Comparison of ENCODE assay signal across 15 cellular contexts in the genomic region with DNA sequence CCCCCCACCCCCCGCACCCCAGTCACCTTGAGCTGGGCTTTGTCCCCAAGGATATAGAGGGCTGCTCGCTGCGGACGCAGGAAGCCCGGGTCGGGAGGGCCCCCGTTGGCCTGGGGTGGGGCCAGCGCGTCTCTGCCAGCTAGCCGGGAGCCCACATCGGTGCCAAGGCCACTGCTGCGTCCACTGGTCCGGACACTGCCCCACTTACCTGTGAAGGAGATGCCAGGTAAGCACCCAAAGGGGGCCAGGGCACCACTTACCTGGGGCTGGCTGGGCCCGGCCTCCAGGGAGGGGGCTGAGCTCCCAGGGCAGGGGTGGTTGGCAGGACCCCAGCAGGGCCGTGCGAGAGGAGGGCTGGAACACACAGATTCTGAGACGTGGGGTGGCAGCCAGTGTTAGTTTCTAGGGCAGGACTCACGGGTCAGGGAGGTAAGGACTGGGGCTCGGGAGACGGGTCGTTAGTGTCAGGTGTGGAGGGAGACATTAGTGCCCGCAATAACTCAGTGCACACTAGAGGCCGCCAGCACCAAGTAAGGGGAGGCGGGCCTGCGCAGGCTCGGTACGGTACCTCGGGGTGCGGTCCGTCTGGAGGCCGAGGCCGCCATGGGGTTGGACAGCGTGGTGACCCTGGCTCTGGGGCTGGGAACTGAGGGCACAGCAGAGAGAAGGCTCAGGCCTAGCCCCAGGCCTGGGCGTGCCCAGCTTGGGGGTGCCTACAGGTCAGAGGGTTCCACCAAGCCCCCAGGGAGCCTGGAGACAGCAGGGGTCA. TPM values are rescaled to one million over a fixed set of nuclear protein-coding genes. Genes with fewer than 3 reads are reported as not detected.
A peak's percentile ranks its signal among the peaks of the same experiment; 100 is the strongest.
DNase-seq lines count a peak whose midpoint lies in the region; ATAC-seq and TF ChIP-seq lines count a peak whose summit lies in the region.
"Had no signal": no experiment of that assay in that cellular context is flagged by ENCODE, and none has a peak within 500 bp of the region (broad histone marks: within the 10 kb centered on the region; RNA-seq: fewer than 3 reads in every experiment).

No MANE protein-coding gene starts in this region.

- DNase-seq in MCF 10A (ENCODE audit: unreplicated experiment) = no peak
- no peak for DNase-seq in breast epithelium (ENCODE audit: low spot score in 2 of 2)
- DNase-seq in MM.1S = no peak
- DNase-seq in chondrocyte (ENCODE audit: low spot score) = no peak
- no peak for DNase-seq in stimulated activated effector memory CD8-positive, alpha-beta T cell treated with anti-CD3 and anti-CD28 coated beads, Interleukin-12 subunit alpha, Interleukin-12 subunit beta, amount 100 ng/mL, for 72 hours (ENCODE audit: low spot score in 2 of 2)
- no peak for DNase-seq in AG20443 (ENCODE audit: low spot score)
- DNase-seq in omental fat pad (ENCODE audit: low spot score) = no peak
- DNase-seq: activated naive CD4-positive, alpha-beta T cell treated with Interleukin-2 at 50 U/mL for 16 hours; NCI-H2029 treated with DMSO at 0.1 percent for 48 hours; stimulated activated CD8-positive, alpha-beta memory T cell treated with anti-CD3 and anti-CD28 coated beads, Interleukin-4, amount 100 ng/mL, for 48 hours had no signal

- H3K36me3 ChIP-seq in breast epithelium = peaks cover 20% of the 10 kb centered on the region
- H3K36me3 ChIP-seq in MM.1S (replicated peaks; ENCODE audit: insufficient read depth, low read length) = no peaks in the 10 kb centered on the region

- CTCF ChIA-PET in MCF 10A (lab: Yijun Ruan, JAX) = interaction anchor here (0.6 to 1.7 kb wide), 8 partner anchors 15 to 541 kb away, joined by 3 to 6 read pairs (median 3); partner anchors contain the start of gene MIOX

- no peak for ATAC-seq in stimulated activated effector memory CD8-positive, alpha-beta T cell treated with anti-CD3 and anti-CD28 coated beads, Interleukin-12 subunit alpha, Interleukin-12 subunit beta, amount 100 ng/mL, for 72 hours
- no peak for ATAC-seq in omental fat pad (ENCODE audit: low FRiP score)
- no peak for ATAC-seq in GM21423 (IDR thresholded peaks at IDR 0.05; ENCODE audit: unreplicated experiment)

- H3K27ac ChIP-seq in breast epithelium = no peak overlapping the region
- no peak overlapping the region for H3K27ac ChIP-seq in MM.1S (ENCODE audit: low read length)

- H3K4me3 Mint-ChIP-seq in MCF 10A (ENCODE audit: unreplicated experiment) = no peak overlapping the region
- H3K4me3 Mint-ChIP-seq in chondrocyte (ENCODE audit: unreplicated experiment) = no peak overlapping the region
- H3K4me3 Mint-ChIP-seq in stimulated activated effector memory CD8-positive, alpha-beta T cell treated with anti-CD3 and anti-CD28 coated beads, Interleukin-12 subunit alpha, Interleukin-12 subunit beta, amount 100 ng/mL, for 72 hours = no peak overlapping the region

- H3K9me2 ChIP-seq in MM.1S (replicated peaks; ENCODE audit: insufficient read depth, low read length) = no peaks in the 10 kb centered on the region

- H3F3A ChIP-seq in MM.1S (ENCODE audit: insufficient read depth, low read length) = no peaks in the 10 kb centered on the region

- H3K4me1 ChIP-seq in breast epithelium (no peaks in the 10 kb centered on the region), MM.1S (ENCODE audit: low read length) (no peaks in the 10 kb centered on the region)
- H3K4me1 ChIP-seq: BLaER1 had no signal

- H3K79me2 ChIP-seq in MM.1S (ENCODE audit: low read length) = no peaks in the 10 kb centered on the region

- H3K27me3 ChIP-seq in breast epithelium (no peaks in the 10 kb centered on the region), MM.1S (replicated peaks; ENCODE audit: insufficient read depth, low read length) (no peaks in the 10 kb centered on the region)
- H3K27me3 ChIP-seq: BLaER1 had no signal

- H3K36me3 Mint-ChIP-seq in MCF 10A (ENCODE audit: insufficient read depth, unreplicated experiment) = peaks cover 46% of the 10 kb centered on the region
- H3K36me3 Mint-ChIP-seq in chondrocyte (ENCODE audit: low read depth) = peaks cover 24% of the 10 kb centered on the region
- H3K36me3 Mint-ChIP-seq in stimulated activated effector memory CD8-positive, alpha-beta T cell treated with anti-CD3 and anti-CD28 coated beads, Interleukin-12 subunit alpha, Interleukin-12 subunit beta, amount 100 ng/mL, for 72 hours = peaks cover 78% of the 10 kb centered on the region

- POLR2A ChIA-PET in MCF 10A (lab: Yijun Ruan, JAX) = interaction anchor here (1.5 to 1.7 kb wide), 2 partner anchors 13 to 165 kb away, joined by 3 to 6 read pairs; no protein-coding TSS in a partner anchor

- no TSS peak for BruUV-seq in MCF 10A (replicated peaks; lab: Mats Ljungman, UMichigan)

- no peak overlapping the region for H3K4me2 ChIP-seq in MM.1S (ENCODE audit: low read depth, low read length)
- H3K4me2 ChIP-seq: BLaER1 had no signal

- H3K27me3 Mint-ChIP-seq in MCF 10A (ENCODE audit: insufficient read depth, unreplicated experiment) (no peaks in the 10 kb centered on the region), chondrocyte (ENCODE audit: low read depth) (no peaks in the 10 kb centered on the region)

- H3K4me3 ChIP-seq in breast epithelium (no peak overlapping the region), MM.1S (ENCODE audit: low read length) (no peak overlapping the region)
- H3K4me3 ChIP-seq: BLaER1 had no signal

- intact Hi-C loops in MCF 10A (cut with micrococcal nuclease) = no loop called here
- intact Hi-C loops in breast epithelium (cut with DNase I; ENCODE audit: low total_unique reads) = no loop called here

- H3K9me3 Mint-ChIP-seq in MCF 10A (ENCODE audit: unreplicated experiment) (no peaks in the 10 kb centered on the region), chondrocyte (ENCODE audit: low read depth) (no peaks in the 10 kb centered on the region)
- no peaks in the 10 kb centered on the region for H3K9me3 Mint-ChIP-seq in stimulated activated effector memory CD8-positive, alpha-beta T cell treated with anti-CD3 and anti-CD28 coated beads, Interleukin-12 subunit alpha, Interleukin-12 subunit beta, amount 100 ng/mL, for 72 hours

- peak; percentile 11 for TF ChIP-seq CTCF in MCF 10A (IDR thresholded peaks at IDR 0.05; ENCODE audit: unreplicated experiment)
- no peak for TF ChIP-seq CTCF in breast epithelium (IDR thresholded peaks at IDR 0.05)
- TF ChIP-seq CTCF in MM.1S (IDR thresholded peaks at IDR 0.05; ENCODE audit: low read length) = peak; percentile 25
- peak; percentile 53 for TF ChIP-seq CTCF in chondrocyte (IDR thresholded peaks at IDR 0.05)
- no peak for TF ChIP-seq CTCF in omental fat pad (IDR thresholded peaks at IDR 0.05)

- H3K9ac ChIP-seq in MM.1S (ENCODE audit: low read length) = no peak overlapping the region
- H3K9ac ChIP-seq: BLaER1 had no signal

- H3K9me3 ChIP-seq in breast epithelium (no peaks in the 10 kb centered on the region), MM.1S (replicated peaks; ENCODE audit: insufficient read depth, low read length) (no peaks in the 10 kb centered on the region)
- H3K9me3 ChIP-seq: BLaER1 had no signal

- H4K20me1 ChIP-seq in MM.1S (ENCODE audit: insufficient read depth, low read length) = no peaks in the 10 kb centered on the region

- H2AFZ ChIP-seq in MM.1S (ENCODE audit: low read length) = no peak overlapping the region

- H3K27ac Mint-ChIP-seq in MCF 10A (ENCODE audit: low read depth, unreplicated experiment) (no peak overlapping the region), chondrocyte (ENCODE audit: unreplicated experiment) (no peak overlapping the region)
- H3K27ac Mint-ChIP-seq in stimulated activated effector memory CD8-positive, alpha-beta T cell treated with anti-CD3 and anti-CD28 coated beads, Interleukin-12 subunit alpha, Interleukin-12 subunit beta, amount 100 ng/mL, for 72 hours = peak overlapping the region; percentile 61

- H3K4me1 Mint-ChIP-seq in MCF 10A (ENCODE audit: insufficient read depth, unreplicated experiment) (no peaks in the 10 kb centered on the region), chondrocyte (ENCODE audit: low read depth) (no peaks in the 10 kb centered on the region)
- peaks cover 40% of the 10 kb centered on the region for H3K4me1 Mint-ChIP-seq in stimulated activated effector memory CD8-positive, alpha-beta T cell treated with anti-CD3 and anti-CD28 coated beads, Interleukin-12 subunit alpha, Interleukin-12 subunit beta, amount 100 ng/mL, for 72 hours

- no peak for TF ChIP-seq POLR2A in breast epithelium (IDR thresholded peaks at IDR 0.05)

RNA-seq across cellular contexts. Expression of gene SBF1, which starts 18.2 kb away (rescaled TPM):
- total RNA-seq in MCF 10A (2022) (82.1 and 106 TPM in 2 replicates), breast epithelium (10 to 100 TPM; 30.6 to 33.1 (median 30.6) TPM), chondrocyte (103 to 110 TPM (median 104 TPM) in 3 replicates), omental fat pad (10 to 100 TPM; 37.5 to 66.8 (median 43.8) TPM)

RNA-seq across cellular contexts. Expression of gene ADM2, which starts 24.7 kb away (rescaled TPM):
- 35.4 and 39.7 TPM in 2 replicates for total RNA-seq in MCF 10A (2022)
- under 1 TPM in 2 of 3 donors, not detected in 1; 0.59 to 0.98 TPM for total RNA-seq in breast epithelium
- 1.5 to 46.5 TPM (median 46.5 TPM) in 3 replicates for total RNA-seq in chondrocyte
- under 1 TPM in 1 of 4 donors, not detected in 3; 0.12 TPM for total RNA-seq in omental fat pad

RNA-seq across cellular contexts. Expression of gene MIOX, which starts 30.0 kb away (rescaled TPM):
- total RNA-seq in MCF 10A (2022) (0.63 and 1.6 TPM in 2 replicates), breast epithelium (not detected), chondrocyte (0.99 to 1.6 TPM in 2 of 3 replicates, not detected in the other), omental fat pad (not detected)
- total RNA-seq: HT1080, mononuclear cell, skeletal muscle tissue had no signal

RNA-seq across cellular contexts. Expression of gene LMF2, which starts 50.9 kb away (rescaled TPM):
- total RNA-seq in MCF 10A (2022) (49.4 and 50.9 TPM in 2 replicates), breast epithelium (10 to 100 TPM; 35.7 to 54.9 (median 39.5) TPM), chondrocyte (111 to 124 TPM (median 120 TPM) in 3 replicates), omental fat pad (10 to 100 TPM; 50.8 to 54.9 (median 51.7) TPM)

RNA-seq across cellular contexts. Expression of gene NCAPH2, which starts 51.4 kb away (rescaled TPM):
- total RNA-seq in MCF 10A (2022) (31.6 and 39.8 TPM in 2 replicates), breast epithelium (10 to 100 TPM; 25.9 to 48.2 (median 43.0) TPM), chondrocyte (37.4 to 51.2 TPM (median 38.9 TPM) in 3 replicates), omental fat pad (10 to 100 TPM; 27.7 to 48.2 (median 29.5) TPM)

Comparison
In these comparisons a context has a peak if more than half of its experiments do, and no peak if none do; other contexts are left out.
1. CTCF ChIP-seq: peak in MCF 10A (single experiment), MM.1S (single experiment) and chondrocyte (single experiment); none in breast epithelium (0 of 3) and omental fat pad (0 of 3).